ENCODE assay signal across 8 cellular contexts in the genomic region with DNA sequence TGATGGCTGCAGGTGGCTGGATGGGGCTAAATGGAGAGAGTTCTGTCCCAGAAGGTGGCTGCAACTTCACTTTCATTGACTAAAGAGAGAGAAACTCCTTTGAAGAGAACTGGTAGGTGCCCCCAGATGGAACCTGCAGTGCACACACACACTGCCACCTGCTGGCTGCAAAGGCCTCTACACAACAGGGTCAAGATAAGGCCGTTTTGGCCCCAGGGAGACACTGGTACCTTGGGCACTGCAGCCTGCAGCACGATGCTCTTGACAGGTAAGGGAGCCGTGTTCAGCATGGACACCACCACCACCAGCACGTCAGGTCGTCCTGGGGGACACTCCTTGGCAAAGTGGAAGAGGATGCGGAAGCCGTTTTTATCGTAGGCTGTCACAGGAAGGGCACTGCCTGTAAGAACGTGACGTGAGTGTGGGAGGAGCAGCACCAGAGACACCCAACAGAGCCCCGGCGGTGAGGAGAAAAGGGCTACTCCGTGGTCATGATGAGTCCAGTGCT. TPM values are rescaled to one million over a fixed set of nuclear protein-coding genes. Genes with fewer than 3 reads are reported as not detected.
DNase-seq lines count a peak whose midpoint lies in the region; ATAC-seq and TF ChIP-seq lines count a peak whose summit lies in the region.

No MANE protein-coding gene starts in this region.

- no peak for ATAC-seq in GM19467 (IDR thresholded peaks at IDR 0.05; ENCODE audit: unreplicated experiment)
- no peak for ATAC-seq in HG03175 (IDR thresholded peaks at IDR 0.05; ENCODE audit: unreplicated experiment)

- H3K36me3 Mint-ChIP-seq in activated naive CD4-positive, alpha-beta T cell treated with anti-CD3 and anti-CD28 coated beads, Interleukin-2, amount 10 ng/mL, durations not matched to agents 7 days and 5 days: peaks cover 60% of the 10 kb centered on the region

- no peak for TF ChIP-seq POLR2A in prostate gland (IDR thresholded peaks at IDR 0.05)

- no peak overlapping the region for H3K4me3 ChIP-seq in SJSA1
- H3K4me3 ChIP-seq in prostate gland: no peak overlapping the region

- CTCF ChIA-PET in activated naive CD4-positive, alpha-beta T cell treated with anti-CD3 and anti-CD28 coated beads, Interleukin-2, amount 10 ng/mL, durations not matched to agents 7 days and 5 days (lab: Charles Lee): interaction anchor here (0.6 to 4.9 kb wide), 13 partner anchors 10 to 370 kb away, joined by 3 to 42 read pairs (median 6); a partner anchor contains a TSS

- WGBS in prostate gland: 44% methylated on average over 13 of the region's 13 CpGs

- no peaks in the 10 kb centered on the region for H3K9me3 Mint-ChIP-seq in activated naive CD4-positive, alpha-beta T cell treated with anti-CD3 and anti-CD28 coated beads, Interleukin-2, amount 10 ng/mL, durations not matched to agents 7 days and 5 days

- intact Hi-C loops in prostate gland (cut with DNase I): no loop called here

- DNase-seq in GDM1 (lab: John Stamatoyannopoulos, UW): peak; percentile 41
- peak; percentile 61 for DNase-seq in LHCN-M2 (ENCODE audit: low read depth)
- peak; percentile 63 to 77 for DNase-seq in SJSA1 (ENCODE audit: low read depth in 1 of 2, low spot score in 2 of 2)
- peak; percentile 72 for DNase-seq in activated naive CD4-positive, alpha-beta T cell treated with anti-CD3 and anti-CD28 coated beads, Interleukin-2, amount 10 ng/mL, durations not matched to agents 7 days and 5 days
- DNase-seq in globus pallidus (ENCODE audit: low spot score): peak; percentile 38
- DNase-seq in prostate gland (ENCODE audit: low spot score): peak; percentile 44

- no peaks in the 10 kb centered on the region for H3K27me3 ChIP-seq in SJSA1 (replicated peaks)
- no peaks in the 10 kb centered on the region for H3K27me3 ChIP-seq in prostate gland (replicated peaks; ENCODE audit: insufficient read depth)

- H3K4me1 ChIP-seq in SJSA1 (replicated peaks) (no peaks in the 10 kb centered on the region), prostate gland (replicated peaks) (no peaks in the 10 kb centered on the region)

- H3K4me1 Mint-ChIP-seq in activated naive CD4-positive, alpha-beta T cell treated with anti-CD3 and anti-CD28 coated beads, Interleukin-2, amount 10 ng/mL, durations not matched to agents 7 days and 5 days: peaks cover 19% of the 10 kb centered on the region

- H3K27ac ChIP-seq in SJSA1: no peak overlapping the region
- no peak overlapping the region for H3K27ac ChIP-seq in prostate gland

- H3K36me3 ChIP-seq in SJSA1 (peaks cover 100% of the 10 kb centered on the region), prostate gland (peaks cover 18 to 40% of the 10 kb centered on the region in 2 donors)

- peak overlapping the region; percentile 46 for H3K4me3 Mint-ChIP-seq in activated naive CD4-positive, alpha-beta T cell treated with anti-CD3 and anti-CD28 coated beads, Interleukin-2, amount 10 ng/mL, durations not matched to agents 7 days and 5 days

- H3K27ac Mint-ChIP-seq in activated naive CD4-positive, alpha-beta T cell treated with anti-CD3 and anti-CD28 coated beads, Interleukin-2, amount 10 ng/mL, durations not matched to agents 7 days and 5 days: peak overlapping the region; percentile 47

- no peaks in the 10 kb centered on the region for H3K27me3 Mint-ChIP-seq in activated naive CD4-positive, alpha-beta T cell treated with anti-CD3 and anti-CD28 coated beads, Interleukin-2, amount 10 ng/mL, durations not matched to agents 7 days and 5 days

- H3K9me3 ChIP-seq in SJSA1 (replicated peaks) (no peaks in the 10 kb centered on the region), prostate gland (no peaks in the 10 kb centered on the region)

- peak; percentile 54 to 77 (median 65) for TF ChIP-seq CTCF in prostate gland (IDR thresholded peaks at IDR 0.05)

RNA-seq across cellular contexts. Expression of a gene that starts 22.7 kb away (rescaled TPM):
- total RNA-seq in LHCN-M2 (2014; rRNA removed): 14.7 and 18.5 TPM in 2 replicates
- polyA plus RNA-seq in LHCN-M2 (2012): 12.7 TPM
- 13.1 and 13.8 TPM in 2 replicates for total RNA-seq in SJSA1 (2014; rRNA removed; shearing (Covaris generic))
- 10 to 100 TPM; 18.9 to 43.3 TPM for total RNA-seq in prostate gland

RNA-seq across cellular contexts. Expression of a gene that starts 22.9 kb away (rescaled TPM):
- total RNA-seq in LHCN-M2 (2014; rRNA removed) (52.4 and 58.4 TPM in 2 replicates), prostate gland (10 to 100 TPM; 40.8 to 45.3 TPM)
- polyA plus RNA-seq in LHCN-M2 (2012): 73.1 TPM
- 91.5 and 113 TPM in 2 replicates for total RNA-seq in SJSA1 (2014; rRNA removed; shearing (Covaris generic))

RNA-seq across cellular contexts. Expression of a gene that starts 32.3 kb away (rescaled TPM):
- total RNA-seq in LHCN-M2 (2014; rRNA removed): 4.2 and 8.6 TPM in 2 replicates
- polyA plus RNA-seq in LHCN-M2 (2012): 8.5 TPM
- total RNA-seq in SJSA1 (2014; rRNA removed; shearing (Covaris generic)): 8.5 and 10.7 TPM in 2 replicates
- total RNA-seq in prostate gland: 10 to 100 TPM; 14.1 to 31.4 TPM

RNA-seq across cellular contexts. Expression of a gene that starts 33.3 kb away (rescaled TPM):
- total RNA-seq in LHCN-M2 (2014; rRNA removed): 41.1 and 42.1 TPM in 2 replicates
- 48.1 TPM for polyA plus RNA-seq in LHCN-M2 (2012)
- total RNA-seq in SJSA1 (2014; rRNA removed; shearing (Covaris generic)): 75.1 and 110 TPM in 2 replicates
- 10 to 100 TPM; 41.0 to 46.7 TPM for total RNA-seq in prostate gland

RNA-seq across cellular contexts. Expression of a gene that starts 50.5 kb away (rescaled TPM):
- total RNA-seq in LHCN-M2 (2014; rRNA removed): 7.1 and 8.7 TPM in 2 replicates
- 7.6 TPM for polyA plus RNA-seq in LHCN-M2 (2012)
- total RNA-seq in SJSA1 (2014; rRNA removed; shearing (Covaris generic)): 8.5 and 21.7 TPM in 2 replicates
- 10 to 100 TPM in 1 of 2 donors, 1 to 10 TPM in 1; 5.2 to 15.2 TPM for total RNA-seq in prostate gland
